In the genomic region with DNA sequence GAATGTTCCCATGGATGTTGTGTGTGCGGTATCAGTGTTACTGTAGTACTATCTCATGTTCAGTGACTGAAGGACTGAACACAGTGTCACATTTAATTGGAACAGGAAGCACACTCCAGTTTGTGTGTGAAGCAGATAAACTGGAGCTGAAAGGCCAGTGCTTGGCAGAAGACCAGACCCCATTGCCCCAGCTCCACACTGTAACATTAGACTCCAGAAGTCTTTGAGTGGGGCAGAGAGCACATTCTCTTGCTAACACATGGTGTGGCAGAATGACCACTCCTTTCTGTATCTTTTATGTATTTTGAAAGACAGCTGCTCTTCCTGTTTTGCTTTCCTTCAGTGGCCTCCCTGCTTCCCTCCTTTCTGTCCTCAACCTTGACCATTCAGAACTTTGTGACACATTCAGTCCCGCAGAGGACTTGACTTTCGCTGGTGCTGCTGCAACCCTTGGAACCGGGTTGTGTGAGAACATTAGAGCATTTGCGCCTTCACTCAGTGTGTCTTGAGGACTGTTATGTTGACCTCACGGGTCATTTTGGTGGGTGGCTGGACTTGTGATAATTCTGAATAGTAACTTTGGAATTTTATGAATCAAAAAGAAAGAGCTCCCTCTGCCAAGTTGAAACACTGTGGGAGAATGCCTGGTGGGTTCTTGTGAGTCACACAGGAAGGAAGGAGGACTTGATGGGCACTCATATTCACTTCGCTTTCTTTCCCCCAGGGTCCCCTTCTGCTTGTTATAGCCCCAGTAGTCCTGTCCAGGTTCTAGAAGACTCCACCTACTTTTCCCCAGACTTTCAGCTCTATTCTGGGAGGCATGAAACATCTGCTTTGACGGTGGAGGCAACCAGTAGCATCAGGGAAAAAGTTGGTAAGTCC, we compare ENCODE assay signal across 8 cellular contexts. TPM values are rescaled to one million over a fixed set of nuclear protein-coding genes. Genes with fewer than 3 reads are reported as not detected.
A peak's percentile ranks its signal among the peaks of the same experiment; 100 is the strongest.
DNase-seq lines count a peak whose midpoint lies in the region; ATAC-seq and TF ChIP-seq lines count a peak whose summit lies in the region.

No MANE protein-coding gene starts in this region.

- CTCF ChIA-PET in activated naive CD4-positive, alpha-beta T cell treated with anti-CD3 and anti-CD28 coated beads, Interleukin-2, amount 10 ng/mL, durations not matched to agents 7 days and 5 days (lab: Charles Lee): interaction anchor here (1.1 kb wide), 1 partner anchor 348 kb away, joined by 4 read pairs; no protein-coding TSS in a partner anchor

- TF ChIP-seq POLR2A in gastroesophageal sphincter (IDR thresholded peaks at IDR 0.05): no peak

- no peak for TF ChIP-seq EP300 in gastroesophageal sphincter (IDR thresholded peaks at IDR 0.05)

- no peak for TF ChIP-seq CTCF in gastroesophageal sphincter (IDR thresholded peaks at IDR 0.05)

- no peak overlapping the region for H3K4me3 Mint-ChIP-seq in activated naive CD4-positive, alpha-beta T cell treated with anti-CD3 and anti-CD28 coated beads, Interleukin-2, amount 10 ng/mL, durations not matched to agents 7 days and 5 days

- WGBS in gastroesophageal sphincter (ENCODE audit: low coverage in 1 of 2), 2 donors: 25 to 50% methylated on average over 2 to 7 of the region's 8 CpGs

- peaks cover 32 to 95% (median 47%) of the 10 kb centered on the region in 3 donors for H3K4me1 ChIP-seq in gastroesophageal sphincter

- H3K36me3 ChIP-seq in gastroesophageal sphincter: peaks cover 0 to 5% of the 10 kb centered on the region in 2 donors

- ATAC-seq in SK-N-SH treated with all-trans-retinoic acid at 6 μM for 48 hours (peak; percentile 87), gastroesophageal sphincter (peak; percentile 77)

- no peak overlapping the region for H3K27ac Mint-ChIP-seq in activated naive CD4-positive, alpha-beta T cell treated with anti-CD3 and anti-CD28 coated beads, Interleukin-2, amount 10 ng/mL, durations not matched to agents 7 days and 5 days

- peak overlapping the region in 1 of 2 donors; percentile 1 for H3K4me3 ChIP-seq in gastroesophageal sphincter
- H3K4me3 ChIP-seq in skeletal muscle cell (ENCODE audit: low read depth, low read length): peak overlapping the region; percentile 23

- H3K9me3 ChIP-seq in gastroesophageal sphincter: no peaks in the 10 kb centered on the region

- DNase-seq in GOT3 (lab: John Stamatoyannopoulos, UW) (peak; percentile 12), skeletal muscle cell (ENCODE audit: low read depth) (peak; percentile 98), NCI-H82 treated with DMSO at 0.1 percent for 48 hours (lab: John Stamatoyannopoulos, UW; ENCODE audit: unreplicated experiment) (no peak), inferior parietal cortex (ENCODE audit: extremely low spot score) (no peak)
- no peak for DNase-seq in effector CD4-positive, alpha-beta T cell
- DNase-seq in activated naive CD4-positive, alpha-beta T cell treated with anti-CD3 and anti-CD28 coated beads, Interleukin-2, amount 10 ng/mL, durations not matched to agents 7 days and 5 days: no peak

- H3K27me3 Mint-ChIP-seq in activated naive CD4-positive, alpha-beta T cell treated with anti-CD3 and anti-CD28 coated beads, Interleukin-2, amount 10 ng/mL, durations not matched to agents 7 days and 5 days: peaks cover 13% of the 10 kb centered on the region

- no peaks in the 10 kb centered on the region for H3K9me3 Mint-ChIP-seq in activated naive CD4-positive, alpha-beta T cell treated with anti-CD3 and anti-CD28 coated beads, Interleukin-2, amount 10 ng/mL, durations not matched to agents 7 days and 5 days

- no peaks in the 10 kb centered on the region for H3K4me1 Mint-ChIP-seq in activated naive CD4-positive, alpha-beta T cell treated with anti-CD3 and anti-CD28 coated beads, Interleukin-2, amount 10 ng/mL, durations not matched to agents 7 days and 5 days

- H3K27ac ChIP-seq in gastroesophageal sphincter: peak overlapping the region; percentile 51 to 82 (median 74)

- H3K36me3 Mint-ChIP-seq in activated naive CD4-positive, alpha-beta T cell treated with anti-CD3 and anti-CD28 coated beads, Interleukin-2, amount 10 ng/mL, durations not matched to agents 7 days and 5 days: no peaks in the 10 kb centered on the region

- H3K27me3 ChIP-seq in gastroesophageal sphincter: no peaks in the 10 kb centered on the region

TF ChIP-seq in SK-N-SH treated with all-trans-retinoic acid at 6 μM for 48 hours, 23 proteins besides CTCF, POLR2A, EP300 and RAD21:
- no peak for TF ChIP-seq ZFP30 (CRISPR knock-in tag; IDR thresholded peaks at IDR 0.05)
- TF ChIP-seq, protein P1, sequence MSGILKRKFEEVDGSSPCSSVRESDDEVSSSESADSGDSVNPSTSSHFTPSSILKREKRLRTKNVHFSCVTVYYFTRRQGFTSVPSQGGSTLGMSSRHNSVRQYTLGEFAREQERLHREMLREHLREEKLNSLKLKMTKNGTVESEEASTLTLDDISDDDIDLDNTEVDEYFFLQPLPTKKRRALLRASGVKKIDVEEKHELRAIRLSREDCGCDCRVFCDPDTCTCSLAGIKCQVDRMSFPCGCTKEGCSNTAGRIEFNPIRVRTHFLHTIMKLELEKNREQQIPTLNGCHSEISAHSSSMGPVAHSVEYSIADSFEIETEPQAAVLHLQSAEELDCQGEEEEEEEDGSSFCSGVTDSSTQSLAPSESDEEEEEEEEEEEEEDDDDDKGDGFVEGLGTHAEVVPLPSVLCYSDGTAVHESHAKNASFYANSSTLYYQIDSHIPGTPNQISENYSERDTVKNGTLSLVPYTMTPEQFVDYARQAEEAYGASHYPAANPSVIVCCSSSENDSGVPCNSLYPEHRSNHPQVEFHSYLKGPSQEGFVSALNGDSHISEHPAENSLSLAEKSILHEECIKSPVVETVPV (CRISPR knock-in tag; IDR thresholded peaks at IDR 0.05): no peak
- no peak for TF ChIP-seq ARNTL (CRISPR knock-in tag; IDR thresholded peaks at IDR 0.05; ENCODE audit: borderline replicate concordance, low read depth)
- no peak for TF ChIP-seq CSDC2 (CRISPR knock-in tag; IDR thresholded peaks at IDR 0.05)
- TF ChIP-seq OSR1 (CRISPR knock-in tag; IDR thresholded peaks at IDR 0.05): no peak

RNA-seq across cellular contexts. Expression of a gene that starts 26.4 kb away (rescaled TPM):
- total RNA-seq in gastroesophageal sphincter: 100 to 1,000 TPM; 136 to 215 (median 176) TPM

Comparison
In these comparisons a context has a peak if more than half of its experiments do, and no peak if none do; other contexts are left out.
1. DNase-seq: peak in GOT3 (single experiment) and skeletal muscle cell (single experiment); none in NCI-H82 treated with DMSO at 0.1 percent for 48 hours (single experiment), effector CD4-positive, alpha-beta T cell (single experiment), activated naive CD4-positive, alpha-beta T cell treated with anti-CD3 and anti-CD28 coated beads, Interleukin-2, amount 10 ng/mL, durations not matched to agents 7 days and 5 days (single experiment) and inferior parietal cortex (single experiment).